ENCODE assay signal across 19 cellular contexts in genomic region chr15:37148714-37149113, GRCh38.
"Had no signal": no experiment of that assay in that cellular context is flagged by ENCODE, and none has a peak within 500 bp of the region (broad histone marks: within the 10 kb centered on the region; RNA-seq: fewer than 3 reads in every experiment).

No MANE protein-coding gene starts in this region.

- H3K27me3 ChIP-seq: heart left ventricle, hepatocyte, sigmoid colon, stomach, thyroid gland had no signal

- H3K9me3 ChIP-seq: heart left ventricle, mucosa of descending colon, psoas muscle, sigmoid colon, stomach, thyroid gland had no signal

- DNase-seq: cerebellar nuclear complex; cortex of kidney; effector memory CD8-positive, alpha-beta T cell; heart left ventricle; mucosa of descending colon; naive B cell; nucleus accumbens; psoas muscle; right cardiac atrium; sigmoid colon; stimulated activated CD4-positive, alpha-beta T cell treated with anti-CD3 and anti-CD28 coated beads, Interleukin-2, amount 100 ng/mL, for 24 hours; stimulated activated CD4-positive, alpha-beta T cell treated with anti-CD3 and anti-CD28 coated beads, Interleukin-4, amount 100 ng/mL, for 24 hours; stimulated activated naive CD4-positive, alpha-beta T cell treated with Interleukin-2 at 50 U/mL for 16 hours; stomach; thyroid gland; trophoblast cell had no signal

- H2AFZ ChIP-seq: hepatocyte had no signal

- FAIRE-seq: frontal cortex had no signal

- H3K36me3 ChIP-seq: heart left ventricle, sigmoid colon, stomach, thyroid gland had no signal

- H3K4me3 ChIP-seq: heart left ventricle, hepatocyte, lung, mucosa of descending colon, psoas muscle, sigmoid colon, stomach, thyroid gland had no signal

- H3K4me2 ChIP-seq: hepatocyte had no signal

- H3K27ac ChIP-seq: heart left ventricle, hepatocyte, psoas muscle, sigmoid colon, stomach, thyroid gland had no signal

- H3K4me1 ChIP-seq: psoas muscle, sigmoid colon, stomach, thyroid gland had no signal

- H3K79me2 ChIP-seq: hepatocyte had no signal
